Comparison of ENCODE assay signal across 23 cellular contexts in the genomic region with DNA sequence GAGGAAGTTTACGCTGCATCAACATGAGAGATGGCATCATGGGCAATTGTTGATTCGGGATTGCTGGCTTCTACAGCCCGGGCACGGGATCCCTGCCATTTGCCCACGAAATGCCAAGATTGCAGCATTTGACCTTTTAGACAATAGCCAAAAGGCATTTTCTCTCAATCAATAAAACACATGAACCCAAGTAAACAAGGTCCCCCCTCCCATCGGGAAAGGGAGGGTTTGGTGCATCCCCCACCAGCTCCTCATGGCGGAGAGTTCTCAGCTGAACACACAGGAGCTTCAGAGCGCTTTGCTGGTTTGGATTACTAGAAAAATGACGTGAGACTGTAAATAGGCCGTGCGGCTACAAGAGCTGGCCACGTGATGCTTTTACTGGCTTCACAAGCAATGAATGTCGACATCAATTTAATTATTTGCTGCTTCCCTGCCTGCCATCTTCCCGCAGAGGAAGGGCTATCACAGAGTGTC.
DNase-seq lines count a peak whose midpoint lies in the region; ATAC-seq, FAIRE-seq and TF ChIP-seq lines count a peak whose summit lies in the region.
"Had no signal": no experiment of that assay in that cellular context is flagged by ENCODE, and none has a peak within 500 bp of the region (broad histone marks: within the 10 kb centered on the region; RNA-seq: fewer than 3 reads in every experiment).

No MANE protein-coding gene starts in this region.

- in situ Hi-C loops in HepG2 (cut with HindIII; ENCODE audit: extremely low pct_ligation_motif_present, low pct_unique_long_range_greater_than_20kb), result no loop called here

- H3K4me1 ChIP-seq in HepG2 (ENCODE audit: insufficient read depth, low read length) (0 out of 2 replicates have a peak, but pooled peaks cover 4% of the 10 kb centered on the region), vagina (no peaks in the 10 kb centered on the region)
- H3K4me1 ChIP-seq: gastroesophageal sphincter, HAP-1, neural progenitor cell, upper lobe of right lung had no signal

- no peak for TF ChIP-seq EP300 in HepG2 (IDR thresholded peaks at IDR 0.05; ENCODE audit: low read depth in 2 of 2, low read length in 2 of 2)
- no peak for TF ChIP-seq EP300 in HepG2 (CRISPR knock-in tag; IDR thresholded peaks at IDR 0.05; ENCODE audit: borderline replicate concordance)

- CTCF ChIA-PET in BJ (lab: Yijun Ruan, JAX), result no interaction called here
- CTCF ChIA-PET in HepG2 (lab: Yijun Ruan, JAX; ENCODE audit: low intra/inter-chr PET ratio, low total read pairs), result no interaction called here

- no peaks in the 10 kb centered on the region for H3K79me2 ChIP-seq in HepG2 (ENCODE audit: insufficient read depth, low read length)

- TF ChIP-seq RAD21 in HepG2 (CRISPR knock-in tag; IDR thresholded peaks at IDR 0.05), result no peak

- H3K36me3 Mint-ChIP-seq in stimulated activated effector memory CD8-positive, alpha-beta T cell treated with anti-CD3 and anti-CD28 coated beads, Interleukin-12 subunit alpha, Interleukin-12 subunit beta, amount 100 ng/mL, for 72 hours, result no peaks in the 10 kb centered on the region
- no peaks in the 10 kb centered on the region for H3K36me3 Mint-ChIP-seq in activated T-helper 17 cell treated with anti-CD3 and anti-CD28 coated beads, Interleukin-2, amount 50 U/mL, for 72 hours (ENCODE audit: low read depth)
- H3K36me3 Mint-ChIP-seq: activated naive CD4-positive, alpha-beta T cell treated with anti-CD3 and anti-CD28 coated beads, Interleukin-2, amount 50 U/mL, for 72 hours; CD4-positive, CD25-positive, alpha-beta regulatory T cell; neural progenitor cell had no signal

- H3K4me2 ChIP-seq in HepG2 (ENCODE audit: low read depth, low read length), result no peak overlapping the region
- H3K4me2 ChIP-seq: KMS-11, neural progenitor cell had no signal

- H4K20me1 ChIP-seq in HepG2 (ENCODE audit: insufficient read depth, low read length), result no peaks in the 10 kb centered on the region

- H3K4me3 Mint-ChIP-seq in stimulated activated effector memory CD8-positive, alpha-beta T cell treated with anti-CD3 and anti-CD28 coated beads, Interleukin-12 subunit alpha, Interleukin-12 subunit beta, amount 100 ng/mL, for 72 hours, result no peak overlapping the region
- H3K4me3 Mint-ChIP-seq in activated T-helper 17 cell treated with anti-CD3 and anti-CD28 coated beads, Interleukin-2, amount 50 U/mL, for 72 hours, result no peak overlapping the region
- H3K4me3 Mint-ChIP-seq: activated T-cell treated with anti-CD3 and anti-CD28 coated beads, Interleukin-2, amount 50 U/mL, for 72 hours; CD4-positive, CD25-positive, alpha-beta regulatory T cell; neural progenitor cell; T-helper 1 cell treated with Interleukin-12 subunit alpha and Interleukin-12 subunit beta and Interleukin-4 antibody, amounts not matched to agents 30 μg/mL and 1 μg/mL, for 36 hours had no signal

- peak; percentile 61 for ATAC-seq in HepG2
- ATAC-seq in stimulated activated effector memory CD8-positive, alpha-beta T cell treated with anti-CD3 and anti-CD28 coated beads, Interleukin-12 subunit alpha, Interleukin-12 subunit beta, amount 100 ng/mL, for 72 hours, result no peak
- no peak for ATAC-seq in activated T-helper 17 cell treated with anti-CD3 and anti-CD28 coated beads, Interleukin-2, amount 50 U/mL, for 72 hours (replicated peaks)
- ATAC-seq: activated naive CD4-positive, alpha-beta T cell treated with anti-CD3 and anti-CD28 coated beads, Interleukin-2, amount 50 U/mL, for 72 hours; activated T-cell treated with anti-CD3 and anti-CD28 coated beads, Interleukin-2, amount 50 U/mL, for 72 hours; gastroesophageal sphincter; upper lobe of right lung had no signal

- FAIRE-seq in HepG2 (lab: Jason Lieb, UNC), result no peak
- FAIRE-seq: astrocyte, keratinocyte had no signal

- no peaks in the 10 kb centered on the region for H3K4me1 Mint-ChIP-seq in stimulated activated effector memory CD8-positive, alpha-beta T cell treated with anti-CD3 and anti-CD28 coated beads, Interleukin-12 subunit alpha, Interleukin-12 subunit beta, amount 100 ng/mL, for 72 hours
- H3K4me1 Mint-ChIP-seq in activated T-helper 17 cell treated with anti-CD3 and anti-CD28 coated beads, Interleukin-2, amount 50 U/mL, for 72 hours, result peaks cover 4% of the 10 kb centered on the region
- H3K4me1 Mint-ChIP-seq: CD4-positive, CD25-positive, alpha-beta regulatory T cell had no signal

- intact Hi-C loops in HepG2 (cut with micrococcal nuclease; ENCODE audit: unreplicated experiment), result no loop called here
- intact Hi-C loops in vagina (cut with DNase I), result no loop called here

- peak; percentile 55 for DNase-seq in BJ (ENCODE audit: low read depth)
- DNase-seq in NCI-H1092 (lab: John Stamatoyannopoulos, UW), result peak; percentile 39
- DNase-seq in SK-N-DZ (ENCODE audit: low spot score), result peak; percentile 26
- peak; percentile 15 for DNase-seq in HepG2 (ENCODE audit: low spot score)
- no peak for DNase-seq in vagina (ENCODE audit: extremely low spot score in 2 of 2)
- no peak for DNase-seq in stimulated activated effector memory CD8-positive, alpha-beta T cell treated with anti-CD3 and anti-CD28 coated beads, Interleukin-12 subunit alpha, Interleukin-12 subunit beta, amount 100 ng/mL, for 72 hours (ENCODE audit: low spot score in 2 of 2)
- DNase-seq: activated CD4-positive, alpha-beta T cell treated with anti-CD3 and anti-CD28 coated beads for 48 hours; activated T-cell treated with anti-CD3 and anti-CD28 coated beads, Interleukin-2, amount 50 U/mL, for 72 hours; CD4-positive, CD25-positive, alpha-beta regulatory T cell; central memory CD4-positive, alpha-beta T cell; mammary epithelial cell; NCI-H2081 treated with DMSO at 0.1 percent for 48 hours; upper lobe of right lung had no signal

- POLR2A ChIA-PET in BJ (lab: Charles Lee), result no interaction called here
- POLR2A ChIA-PET in HepG2 (lab: Yijun Ruan, JAX), result no interaction called here

- peaks cover 3% of the 10 kb centered on the region for H3K9me3 Mint-ChIP-seq in stimulated activated effector memory CD8-positive, alpha-beta T cell treated with anti-CD3 and anti-CD28 coated beads, Interleukin-12 subunit alpha, Interleukin-12 subunit beta, amount 100 ng/mL, for 72 hours
- H3K9me3 Mint-ChIP-seq in activated T-helper 17 cell treated with anti-CD3 and anti-CD28 coated beads, Interleukin-2, amount 50 U/mL, for 72 hours, result no peaks in the 10 kb centered on the region
- H3K9me3 Mint-ChIP-seq: neural progenitor cell had no signal

- H2AFZ ChIP-seq in HepG2 (ENCODE audit: low read length), result no peak overlapping the region
- H2AFZ ChIP-seq: neural progenitor cell had no signal

- no peak for TF ChIP-seq POLR2A in HepG2 (IDR thresholded peaks at IDR 0.05; ENCODE audit: insufficient read depth in 1 of 2, low read depth in 2 of 2, low read length in 2 of 2)
- no peak for TF ChIP-seq POLR2A in vagina (IDR thresholded peaks at IDR 0.05)

- H3K27ac Mint-ChIP-seq in stimulated activated effector memory CD8-positive, alpha-beta T cell treated with anti-CD3 and anti-CD28 coated beads, Interleukin-12 subunit alpha, Interleukin-12 subunit beta, amount 100 ng/mL, for 72 hours, result no peak overlapping the region
- no peak overlapping the region for H3K27ac Mint-ChIP-seq in activated T-helper 17 cell treated with anti-CD3 and anti-CD28 coated beads, Interleukin-2, amount 50 U/mL, for 72 hours
- H3K27ac Mint-ChIP-seq: activated naive CD4-positive, alpha-beta T cell treated with anti-CD3 and anti-CD28 coated beads, Interleukin-2, amount 50 U/mL, for 72 hours; activated T-cell treated with anti-CD3 and anti-CD28 coated beads, Interleukin-2, amount 50 U/mL, for 72 hours; CD4-positive, CD25-positive, alpha-beta regulatory T cell; neural progenitor cell; T-helper 1 cell treated with Interleukin-12 subunit alpha and Interleukin-12 subunit beta and Interleukin-4 antibody, amounts not matched to agents 30 μg/mL and 1 μg/mL, for 36 hours had no signal

- H3K4me3 ChIP-seq in BJ (ENCODE audit: low read depth, low read length), result no peak overlapping the region
- H3K4me3 ChIP-seq in HepG2 (replicated peaks in 1 of 3; ENCODE audit: insufficient read depth in 1 of 3, low read depth in 2 of 3, low read length in 3 of 3), result no peak overlapping the region
- H3K4me3 ChIP-seq in vagina, result no peak overlapping the region
- H3K4me3 ChIP-seq: gastroesophageal sphincter, HAP-1, neural progenitor cell, upper lobe of right lung had no signal

- WGBS in HepG2 (ENCODE audit: low lambda C conversion rate), result 13% methylated on average over 14 of the region's 14 CpGs

- H3K9ac ChIP-seq in HepG2 (ENCODE audit: insufficient read depth, low read depth, low read length), result no peak overlapping the region
- H3K9ac ChIP-seq: KMS-11, neural progenitor cell had no signal

- no peaks in the 10 kb centered on the region for H3K36me3 ChIP-seq in BJ (ENCODE audit: control insufficient read depth, insufficient read depth, low read length)
- no peaks in the 10 kb centered on the region for H3K36me3 ChIP-seq in HepG2 (replicated peaks in 1 of 2; ENCODE audit: control insufficient read depth in 1 of 2, insufficient read depth in 2 of 2, low read length in 2 of 2)
- no peaks in the 10 kb centered on the region for H3K36me3 ChIP-seq in vagina
- H3K36me3 ChIP-seq: gastroesophageal sphincter, HAP-1, neural progenitor cell, upper lobe of right lung had no signal

- H3K27me3 ChIP-seq in BJ (ENCODE audit: control insufficient read depth, insufficient read depth, low read length) (no peaks in the 10 kb centered on the region), HepG2 (ENCODE audit: control insufficient read depth in 1 of 2, insufficient read depth in 2 of 2, low read length in 2 of 2) (peaks cover 0 to 6% of the 10 kb centered on the region in 2 experiments; a peak in 2 of 5 replicates), vagina (no peaks in the 10 kb centered on the region)
- H3K27me3 ChIP-seq: neural progenitor cell, upper lobe of right lung had no signal

- H3K27ac ChIP-seq in HepG2 (ENCODE audit: extremely low read length, insufficient read depth, low read length), result no peak overlapping the region
- H3K27ac ChIP-seq in vagina, result no peak overlapping the region
- H3K27ac ChIP-seq: epithelial cell of prostate, gastroesophageal sphincter, KMS-11, neural progenitor cell, upper lobe of right lung had no signal

- TF ChIP-seq CTCF in BJ (IDR thresholded peaks at IDR 0.05; ENCODE audit: insufficient read depth, low read depth, low read length) (no peak), HepG2 (CRISPR knock-in tag; IDR thresholded peaks at IDR 0.05) (no peak), vagina (IDR thresholded peaks at IDR 0.05) (no peak)

- no TSS peak for BruUV-seq in HepG2 (replicated peaks; lab: Mats Ljungman, UMichigan)

- H3K9me3 ChIP-seq in HepG2 (ENCODE audit: low read length) (no peaks in the 10 kb centered on the region), vagina (no peaks in the 10 kb centered on the region)
- H3K9me3 ChIP-seq: gastroesophageal sphincter, HAP-1, upper lobe of right lung had no signal

- H3K27me3 Mint-ChIP-seq in activated T-helper 17 cell treated with anti-CD3 and anti-CD28 coated beads, Interleukin-2, amount 50 U/mL, for 72 hours, result no peaks in the 10 kb centered on the region
- H3K27me3 Mint-ChIP-seq: CD4-positive, CD25-positive, alpha-beta regulatory T cell had no signal

TF ChIP-seq in HepG2, 621 proteins besides CTCF, POLR2A, EP300 and RAD21 (continues in another document):
- no peak for TF ChIP-seq KLF12 (CRISPR knock-in tag; IDR thresholded peaks at IDR 0.05; ENCODE audit: borderline replicate concordance)
- TF ChIP-seq MLLT10 (CRISPR knock-in tag; IDR thresholded peaks at IDR 0.05), result no peak
- TF ChIP-seq ZNF777 (CRISPR knock-in tag; IDR thresholded peaks at IDR 0.05), result no peak
- TF ChIP-seq TBL1XR1 (IDR thresholded peaks at IDR 0.05; ENCODE audit: borderline replicate concordance, low read length, partially characterized antibody), result no peak

Comparison
In these comparisons a context has a peak if more than half of its experiments do, and no peak if none do; other contexts are left out.
1. DNase-seq: peak in BJ (single experiment), NCI-H1092 (single experiment), SK-N-DZ (single experiment) and HepG2 (single experiment); none in vagina (0 of 2) and stimulated activated effector memory CD8-positive, alpha-beta T cell treated with anti-CD3 and anti-CD28 coated beads, Interleukin-12 subunit alpha, Interleukin-12 subunit beta, amount 100 ng/mL, for 72 hours (0 of 2).